In the genomic region with DNA sequence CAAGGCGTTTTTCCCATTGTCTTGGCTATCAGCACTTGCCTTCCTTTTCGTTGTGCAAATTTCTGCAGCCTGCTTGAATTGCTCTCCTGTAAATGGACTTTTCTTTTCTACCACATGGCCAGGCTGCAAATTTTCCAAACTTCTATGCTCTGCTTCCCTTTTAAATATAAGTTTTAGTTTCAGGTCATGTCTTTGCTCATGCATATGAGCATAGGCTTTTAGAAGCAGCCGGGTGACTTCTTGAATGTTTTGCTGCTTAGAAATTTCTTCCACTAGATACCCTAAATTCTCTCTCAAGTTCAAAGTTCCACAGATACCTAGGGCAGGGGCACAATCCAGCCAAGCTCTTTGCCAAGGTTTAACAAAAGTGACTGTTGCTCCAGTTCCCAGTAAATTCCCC, we compare ENCODE assay signal across 34 cellular contexts. TPM values are rescaled to one million over a fixed set of nuclear protein-coding genes. Genes with fewer than 3 reads are reported as not detected.
DNase-seq lines count a peak whose midpoint lies in the region; ATAC-seq, FAIRE-seq and TF ChIP-seq lines count a peak whose summit lies in the region.
"Had no signal": no experiment of that assay in that cellular context is flagged by ENCODE, and none has a peak within 500 bp of the region (broad histone marks: within the 10 kb centered on the region; RNA-seq: fewer than 3 reads in every experiment).

No MANE protein-coding gene starts in this region.

- no peak for ATAC-seq in HepG2
- no peak for ATAC-seq in right lobe of liver
- no peak for ATAC-seq in K562
- ATAC-seq: A549; CD8-positive, alpha-beta T cell had no signal

- BruUV-seq in HepG2 (replicated peaks; lab: Mats Ljungman, UMichigan): no TSS peak
- no TSS peak for BruUV-seq in K562 (replicated peaks; lab: Mats Ljungman, UMichigan)
- no TSS peak for BruUV-seq in endothelial cell of umbilical vein (replicated peaks; lab: Mats Ljungman, UMichigan)

- 97% methylated on average over 3 of the region's 3 CpGs for WGBS in HepG2 (ENCODE audit: low lambda C conversion rate)
- 73% methylated on average over 2 of the region's 3 CpGs for WGBS in right lobe of liver (ENCODE audit: insufficient coverage, low coverage, low lambda C conversion rate, missing lambda C conversion rate)
- WGBS in K562 (ENCODE audit: insufficient coverage, low coverage, missing lambda C conversion rate): 43% methylated on average over 3 of the region's 3 CpGs

- H3K4me1 ChIP-seq in HepG2 (ENCODE audit: insufficient read depth, low read length) (peaks cover 9% of the 10 kb centered on the region), right lobe of liver (no peaks in the 10 kb centered on the region), HEK293 (ENCODE audit: control insufficient read depth, insufficient read depth, low read length) (no peaks in the 10 kb centered on the region), K562 (replicated peaks in 1 of 2; ENCODE audit: control insufficient read depth in 2 of 2, insufficient read depth in 2 of 2, low read length in 2 of 2) (peaks cover 0 to 2% of the 10 kb centered on the region in 2 experiments; a peak in 1 of 5 replicates), endothelial cell of umbilical vein (ENCODE audit: control insufficient read depth, extremely low read depth, insufficient read depth, low read length) (peaks cover 7% of the 10 kb centered on the region), colonic mucosa (no peaks in the 10 kb centered on the region)
- H3K4me1 ChIP-seq: A549, BE2C, BLaER1, Caco-2 had no signal

- FAIRE-seq in HepG2 (lab: Jason Lieb, UNC) (no peak), K562 (lab: Jason Lieb, UNC) (no peak), endothelial cell of umbilical vein (lab: Jason Lieb, UNC) (peak; percentile 44)
- FAIRE-seq: A204.1, A549, D721Med had no signal

- H3K27ac ChIP-seq in HepG2 (ENCODE audit: extremely low read length, insufficient read depth, low read length): no peak overlapping the region
- no peak overlapping the region for H3K27ac ChIP-seq in right lobe of liver
- no peak overlapping the region for H3K27ac ChIP-seq in HEK293 (ENCODE audit: extremely low read depth, low read depth, low read length)
- H3K27ac ChIP-seq in K562 (ENCODE audit: extremely low read depth, low read depth, low read length): no peak overlapping the region
- no peak overlapping the region for H3K27ac ChIP-seq in endothelial cell of umbilical vein (ENCODE audit: insufficient read depth, low read depth, low read length)
- no peak overlapping the region for H3K27ac ChIP-seq in colonic mucosa
- H3K27ac ChIP-seq: 22Rv1; A549; BLaER1; BLaER1 treated with 17β-estradiol and CSF1 and Interleukin-3, amounts not matched to agents 10 nM and 100 nM; C4-2B had no signal

- no peak overlapping the region for H2AFZ ChIP-seq in HepG2 (ENCODE audit: low read length)
- no peak overlapping the region for H2AFZ ChIP-seq in K562 (ENCODE audit: low read depth, low read length)
- no peak overlapping the region for H2AFZ ChIP-seq in endothelial cell of umbilical vein (ENCODE audit: low read depth, low read length)

- H3K36me3 ChIP-seq in HepG2 (replicated peaks in 1 of 2; ENCODE audit: control insufficient read depth in 1 of 2, insufficient read depth in 2 of 2, low read length in 2 of 2) (no peaks in the 10 kb centered on the region), right lobe of liver (no peaks in the 10 kb centered on the region), HEK293 (ENCODE audit: control insufficient read depth in 2 of 2, insufficient read depth in 1 of 2, low read length in 2 of 2) (no peaks in the 10 kb centered on the region), K562 (ENCODE audit: control insufficient read depth, insufficient read depth, low read length) (no peaks in the 10 kb centered on the region), endothelial cell of umbilical vein (ENCODE audit: control insufficient read depth in 2 of 2, extremely low read depth in 1 of 2, insufficient read depth in 2 of 2, low read length in 2 of 2) (no peaks in the 10 kb centered on the region), colonic mucosa (no peaks in the 10 kb centered on the region)
- H3K36me3 ChIP-seq: BE2C had no signal

- H4K20me1 ChIP-seq in HepG2 (ENCODE audit: insufficient read depth, low read length): no peaks in the 10 kb centered on the region
- no peaks in the 10 kb centered on the region for H4K20me1 ChIP-seq in K562 (replicated peaks; ENCODE audit: control insufficient read depth, insufficient read depth, low read length)
- no peaks in the 10 kb centered on the region for H4K20me1 ChIP-seq in endothelial cell of umbilical vein (replicated peaks; ENCODE audit: control insufficient read depth, extremely low read depth, insufficient read depth, low read length)
- H4K20me1 ChIP-seq: BLaER1; BLaER1 treated with 17β-estradiol and CSF1 and Interleukin-3, amounts not matched to agents 10 nM and 100 nM had no signal

- no peaks in the 10 kb centered on the region for H3K79me2 ChIP-seq in HepG2 (ENCODE audit: insufficient read depth, low read length)
- no peaks in the 10 kb centered on the region for H3K79me2 ChIP-seq in K562 (ENCODE audit: control insufficient read depth, insufficient read depth, low read length)
- H3K79me2 ChIP-seq in endothelial cell of umbilical vein (ENCODE audit: control insufficient read depth, insufficient read depth, low read length): no peaks in the 10 kb centered on the region

- DNase-seq in HepG2 (ENCODE audit: low spot score) (no peak), right lobe of liver (no peak), K562 (ENCODE audit: extremely low read depth in 1 of 4, low spot score in 3 of 4) (no peak), endothelial cell of umbilical vein (ENCODE audit: low read depth, low spot score) (no peak), COR-L47 (lab: John Stamatoyannopoulos, UW) (no peak), NCI-H2171 (lab: John Stamatoyannopoulos, UW) (no peak), colonic mucosa (no peak)
- DNase-seq: 8988T; ACHN; AML-193; BE2C; C1 segment of cervical spinal cord; Caco-2; Calu3; CD4-positive, alpha-beta memory T cell; CD4-positive, alpha-beta T cell; CD4-positive, CD25-positive, alpha-beta regulatory T cell; CD8-positive, alpha-beta memory T cell; CD8-positive, alpha-beta T cell; DMS 273 treated with DMSO at 0.1 percent for 48 hours; DMS153; DMS53; DMS79; DMS79 treated with DMSO at 0.1 percent for 48 hours; DND-41; EL had no signal

- H3K9me3 ChIP-seq in HepG2 (ENCODE audit: low read length): peaks cover 9% of the 10 kb centered on the region; the same call in 1 of the 2 replicates
- H3K9me3 ChIP-seq in right lobe of liver: no peaks in the 10 kb centered on the region
- H3K9me3 ChIP-seq in HEK293 (ENCODE audit: control insufficient read depth, insufficient read depth, low read depth, low read length): no peaks in the 10 kb centered on the region
- H3K9me3 ChIP-seq in K562 (replicated peaks; ENCODE audit: control insufficient read depth, insufficient read depth, low read depth, low read length): 0 out of 2 replicates have a peak, but pooled peaks cover 2% of the 10 kb centered on the region
- H3K9me3 ChIP-seq in endothelial cell of umbilical vein (replicated peaks; ENCODE audit: control insufficient read depth, insufficient read depth, low read length): no peaks in the 10 kb centered on the region
- H3K9me3 ChIP-seq in colonic mucosa: peaks cover 5% of the 10 kb centered on the region
- H3K9me3 ChIP-seq: A549, BE2C, Caco-2 had no signal

- no peak overlapping the region for H3K4me2 ChIP-seq in HepG2 (ENCODE audit: low read depth, low read length)
- no peak overlapping the region for H3K4me2 ChIP-seq in K562 (ENCODE audit: insufficient read depth, low read length)
- no peak overlapping the region for H3K4me2 ChIP-seq in endothelial cell of umbilical vein (ENCODE audit: insufficient read depth, low read length)
- H3K4me2 ChIP-seq: A549; BLaER1; BLaER1 treated with 17β-estradiol and CSF1 and Interleukin-3, amounts not matched to agents 10 nM and 100 nM had no signal

- intact Hi-C loops in HepG2 (cut with micrococcal nuclease; ENCODE audit: unreplicated experiment) (loop anchor here (10.0 kb wide), 1 partner anchor 47 kb away; no protein-coding TSS in a partner anchor), right lobe of liver (cut with DNase I) (no loop called here), K562 (cut with micrococcal nuclease) (no loop called here), endothelial cell of umbilical vein (cut with micrococcal nuclease) (loop anchor here (10.0 kb wide), 1 partner anchor 377 kb away; no protein-coding TSS in a partner anchor), colonic mucosa (cut with DNase I) (no loop called here)

- TF ChIP-seq EP300 in HepG2 (IDR thresholded peaks at IDR 0.05; ENCODE audit: low read depth in 2 of 2, low read length in 2 of 2): no peak
- TF ChIP-seq EP300 in HepG2 (CRISPR knock-in tag; IDR thresholded peaks at IDR 0.05; ENCODE audit: borderline replicate concordance): no peak
- no peak for TF ChIP-seq EP300 in K562 (IDR thresholded peaks at IDR 0.05; ENCODE audit: low read length)

- CTCF ChIA-PET in HepG2 (lab: Yijun Ruan, JAX; ENCODE audit: low intra/inter-chr PET ratio, low total read pairs): no interaction called here
- CTCF ChIA-PET in HEK293 (lab: Yijun Ruan, JAX): interaction anchor here (6.2 kb wide), 1 partner anchor 151 kb away, joined by 157 read pairs; no protein-coding TSS in a partner anchor
- CTCF ChIA-PET in K562 (lab: Yijun Ruan, JAX; ENCODE audit: low intra/inter-chr PET ratio): no interaction called here
- CTCF ChIA-PET in endothelial cell of umbilical vein (lab: Charles Lee): interaction anchor here (3.8 kb wide), 1 partner anchor 151 kb away, joined by 25 read pairs; no protein-coding TSS in a partner anchor

- no peak overlapping the region for H3K9ac ChIP-seq in HepG2 (ENCODE audit: insufficient read depth, low read depth, low read length)
- no peak overlapping the region for H3K9ac ChIP-seq in K562 (ENCODE audit: insufficient read depth in 1 of 2, low read depth in 2 of 2, low read length in 2 of 2)
- H3K9ac ChIP-seq in endothelial cell of umbilical vein (replicated peaks; ENCODE audit: extremely low read depth, insufficient read depth, low read length): no peak overlapping the region
- H3K9ac ChIP-seq in colonic mucosa (ENCODE audit: low read depth in 2 of 2, low read length in 2 of 2): no peak overlapping the region
- H3K9ac ChIP-seq: BLaER1; BLaER1 treated with 17β-estradiol and CSF1 and Interleukin-3, amounts not matched to agents 10 nM and 100 nM had no signal

- no peak for TF ChIP-seq RAD21 in HepG2 (CRISPR knock-in tag; IDR thresholded peaks at IDR 0.05)
- no peak for TF ChIP-seq RAD21 in K562 (CRISPR knock-in tag; conservative IDR thresholded peaks at IDR 0.05 in 1 of 2, IDR thresholded peaks at IDR 0.05 in 1 of 2)

- H3K4me3 ChIP-seq in HepG2 (replicated peaks in 1 of 3; ENCODE audit: insufficient read depth in 1 of 3, low read depth in 2 of 3, low read length in 3 of 3) (no peak overlapping the region), right lobe of liver (no peak overlapping the region), HEK293 (ENCODE audit: low read depth, low read length) (no peak overlapping the region), K562 (no peak overlapping the region), endothelial cell of umbilical vein (replicated peaks in 1 of 3; ENCODE audit: insufficient read depth in 1 of 3, low read depth in 1 of 3, low read length in 3 of 3) (no peak overlapping the region), colonic mucosa (no peak overlapping the region)
- H3K4me3 ChIP-seq: A549; BLaER1; BLaER1 treated with 17β-estradiol and CSF1 and Interleukin-3, amounts not matched to agents 10 nM and 100 nM had no signal

- POLR2A ChIA-PET in HepG2 (lab: Yijun Ruan, JAX): no interaction called here
- POLR2A ChIA-PET in HEK293 (lab: Yijun Ruan, JAX): no interaction called here
- POLR2A ChIA-PET in K562 (lab: Yijun Ruan, JAX): no interaction called here
- POLR2A ChIA-PET in endothelial cell of umbilical vein (lab: Charles Lee): no interaction called here

- in situ Hi-C loops in HepG2 (cut with HindIII; ENCODE audit: extremely low pct_ligation_motif_present, low pct_unique_long_range_greater_than_20kb): no loop called here
- in situ Hi-C loops in K562 (cut with MboI): no loop called here

- no peak for TF ChIP-seq POLR2A in HepG2 (IDR thresholded peaks at IDR 0.05; ENCODE audit: insufficient read depth in 1 of 2, low read depth in 2 of 2, low read length in 2 of 2)
- no peak for TF ChIP-seq POLR2A in right lobe of liver (IDR thresholded peaks at IDR 0.05)
- no peak for TF ChIP-seq POLR2A in K562 (conservative IDR thresholded peaks at IDR 0.05)
- TF ChIP-seq POLR2A in endothelial cell of umbilical vein (IDR thresholded peaks at IDR 0.05; ENCODE audit: low read depth, low read length): no peak

- no peaks in the 10 kb centered on the region for H3K27me3 ChIP-seq in HepG2 (ENCODE audit: control insufficient read depth in 1 of 2, insufficient read depth in 2 of 2, low read length in 2 of 2)
- no peaks in the 10 kb centered on the region for H3K27me3 ChIP-seq in right lobe of liver
- H3K27me3 ChIP-seq in K562 (ENCODE audit: control insufficient read depth in 2 of 2, insufficient read depth in 2 of 2, low read length in 2 of 2): no peaks in the 10 kb centered on the region; a peak in 1 of 5 replicates
- no peaks in the 10 kb centered on the region for H3K27me3 ChIP-seq in endothelial cell of umbilical vein (ENCODE audit: control insufficient read depth in 2 of 2, insufficient read depth in 2 of 2, low read length in 2 of 2)
- H3K27me3 ChIP-seq in colonic mucosa: no peaks in the 10 kb centered on the region
- H3K27me3 ChIP-seq: BE2C; BLaER1; BLaER1 treated with 17β-estradiol and CSF1 and Interleukin-3, amounts not matched to agents 10 nM and 100 nM had no signal

- TF ChIP-seq CTCF in HepG2 (CRISPR knock-in tag; IDR thresholded peaks at IDR 0.05) (no peak), right lobe of liver (IDR thresholded peaks at IDR 0.05) (no peak), HEK293 (tag by site-specific recombination; IDR thresholded peaks at IDR 0.05) (no peak), K562 (IDR thresholded peaks at IDR 0.05 in 2 of 3, conservative IDR thresholded peaks at IDR 0.05 in 1 of 3; ENCODE audit: insufficient read depth in 2 of 3, low read depth in 1 of 3, low read length in 3 of 3) (no peak), endothelial cell of umbilical vein (IDR thresholded peaks at IDR 0.05; ENCODE audit: extremely low read depth in 1 of 2, insufficient read depth in 1 of 2, low read depth in 1 of 2, low read length in 2 of 2) (no peak), colonic mucosa (IDR thresholded peaks at IDR 0.05) (no peak)

- dilution Hi-C loops in endothelial cell of umbilical vein (cut with MboI; ENCODE audit: extremely low pct_ligation_motif_present, low sequenced_read_pairs): no loop called here

- H3K9me1 ChIP-seq in K562 (ENCODE audit: control insufficient read depth, insufficient read depth, low read length) (no peaks in the 10 kb centered on the region), endothelial cell of umbilical vein (replicated peaks; ENCODE audit: control insufficient read depth, extremely low read depth, insufficient read depth, low read length) (no peaks in the 10 kb centered on the region)

RNA-seq across cellular contexts. Expression of a gene that starts 22.4 kb away (rescaled TPM):
- total RNA-seq in HepG2 (2016; rRNA removed; fragmentation: Illumina TruSeq; extraction: Trizol): 5.2 and 6.1 TPM in 2 replicates
- total RNA-seq in HepG2 (2016; cell fraction: cytosol; rRNA removed; fragmentation: Illumina TruSeq; extraction: Trizol; ENCODE audit: low read depth): 2.1 and 2.6 TPM in 2 replicates
- total RNA-seq in HepG2 (2016; cell fraction: insoluble cytoplasmic fraction; rRNA removed; fragmentation: Illumina TruSeq; extraction: Trizol): 4.5 and 6.2 TPM in 2 replicates
- total RNA-seq in HepG2 (2016; cell fraction: membrane; rRNA removed; fragmentation: Illumina TruSeq; extraction: Trizol): 4.3 and 4.6 TPM in 2 replicates
- 14.0 and 15.5 TPM in 2 replicates for total RNA-seq in HepG2 (2016; cell fraction: nucleus; rRNA removed; fragmentation: Illumina TruSeq; extraction: Trizol)
- polyA plus RNA-seq in HepG2 (2011; rRNA removed): 6.9 and 8.6 TPM in 2 replicates
- polyA plus RNA-seq in HepG2 (2011; cell fraction: cytosol; rRNA removed): 2.7 and 3.2 TPM in 2 replicates
- 18.2 and 19.4 TPM in 2 replicates for polyA plus RNA-seq in HepG2 (2011; cell fraction: nucleus; rRNA removed)
- 3.9 and 4.0 TPM in 2 replicates for polyA plus RNA-seq in HepG2 (2012)
- 0.62 and 0.63 TPM in 2 replicates for polyA plus RNA-seq in HepG2 (2016; cell fraction: cytosol; fragmentation: Illumina TruSeq; extraction: Trizol; ENCODE audit: low read depth)
- polyA plus RNA-seq in HepG2 (2016; cell fraction: insoluble cytoplasmic fraction; fragmentation: Illumina TruSeq; extraction: Trizol; ENCODE audit: low read depth): 3.2 and 3.6 TPM in 2 replicates
- polyA plus RNA-seq in HepG2 (2016; cell fraction: membrane; fragmentation: Illumina TruSeq; extraction: Trizol; ENCODE audit: low read depth): 1.7 and 2.0 TPM in 2 replicates
- polyA plus RNA-seq in HepG2 (2016; cell fraction: nucleus; fragmentation: Illumina TruSeq; extraction: Trizol; ENCODE audit: insufficient read depth, low read depth): 16.3 and 16.6 TPM in 2 replicates
- 8.4 and 10.0 TPM in 2 replicates for polyA minus RNA-seq in HepG2 (2011; rRNA and poly(A)+ RNA removed; ENCODE audit: low replicate concordance)
- polyA minus RNA-seq in HepG2 (2011; cell fraction: cytosol; rRNA and poly(A)+ RNA removed): 3.9 and 4.9 TPM in 2 replicates
- polyA minus RNA-seq in HepG2 (2011; cell fraction: nucleus; rRNA and poly(A)+ RNA removed): 28.6 and 30.5 TPM in 2 replicates
- 1 to 10 TPM in 5 of 6 experiments, under 1 TPM in 1; 0.86 to 3.3 (median 1.8) TPM for total RNA-seq in right lobe of liver
- total RNA-seq in K562 (2011; cell fraction: chromatin; rRNA removed; ENCODE audit: low replicate concordance): 11.2 and 23.6 TPM in 2 replicates
- 5.5 and 8.2 TPM in 2 replicates for total RNA-seq in K562 (2011; cell fraction: nucleolus; rRNA removed)
- total RNA-seq in K562 (2011; cell fraction: nucleoplasm; rRNA removed): 13.6 and 23.1 TPM in 2 replicates
- 4.9 and 5.3 TPM in 2 replicates for total RNA-seq in K562 (2014; rRNA removed)
- total RNA-seq in K562 (2014; rRNA removed; fragmentation: Illumina TruSeq; extraction: Trizol): 8.1 and 8.2 TPM in 2 replicates
- total RNA-seq in K562 (2015; rRNA removed; fragmentation: Illumina TruSeq; extraction: Trizol): 6.7 and 6.9 TPM in 2 replicates
- total RNA-seq in K562 (2021): 5.5 and 5.7 TPM in 2 replicates
- polyA plus RNA-seq in K562 (2011; rRNA removed): 7.4 and 7.6 TPM in 2 replicates
- 2.2 and 3.1 TPM in 2 replicates for polyA plus RNA-seq in K562 (2011; cell fraction: cytosol; rRNA removed)
- 19.0 and 20.8 TPM in 2 replicates for polyA plus RNA-seq in K562 (2011; cell fraction: nucleus; rRNA removed)
- 2.5 and 7.3 TPM in 2 replicates for polyA plus RNA-seq in K562 (2012)
- polyA plus RNA-seq in K562 (2014; fragmentation: Illumina TruSeq; extraction: Trizol): 5.0 and 5.5 TPM in 2 replicates
- polyA plus RNA-seq in K562 (2014; fragmentation: Nextera tagmentation; extraction: Ambion mirVana): 1 to 10 TPM; 1.1 to 1.9 TPM
- polyA plus RNA-seq in K562 (2014; rRNA removed): 5.7 and 6.5 TPM in 2 replicates
- 12.1 and 12.3 TPM in 2 replicates for polyA minus RNA-seq in K562 (2011; rRNA and poly(A)+ RNA removed)
- 3.1 and 4.0 TPM in 2 replicates for polyA minus RNA-seq in K562 (2011; cell fraction: cytosol; rRNA and poly(A)+ RNA removed)
- polyA minus RNA-seq in K562 (2011; cell fraction: nucleus; rRNA and poly(A)+ RNA removed): 11.8 and 17.0 TPM in 2 replicates
- 9.1 TPM in 2 replicates for total RNA-seq in endothelial cell of umbilical vein
- 3.5 and 4.3 TPM in 2 replicates for polyA plus RNA-seq in endothelial cell of umbilical vein
- polyA plus RNA-seq in endothelial cell of umbilical vein (2011; cell fraction: cytosol; rRNA removed): 3.8 and 4.4 TPM in 2 replicates
- 22.3 and 26.3 TPM in 2 replicates for polyA plus RNA-seq in endothelial cell of umbilical vein (2011; cell fraction: nucleus; rRNA removed)
- 5.8 and 6.0 TPM in 2 replicates for polyA plus RNA-seq in endothelial cell of umbilical vein (2012)
- polyA minus RNA-seq in endothelial cell of umbilical vein: 12.5 and 13.3 TPM in 2 replicates
- 5.7 TPM for polyA minus RNA-seq in endothelial cell of umbilical vein (2011; cell fraction: cytosol; rRNA and poly(A)+ RNA removed)
- polyA minus RNA-seq in endothelial cell of umbilical vein (2011; cell fraction: nucleus; rRNA and poly(A)+ RNA removed): 17.6 and 24.0 TPM in 2 replicates
- 1 to 10 TPM; 5.4 TPM for total RNA-seq in colonic mucosa

Comparison
In these comparisons a context has a peak if more than half of its experiments do, and no peak if none do; other contexts are left out.
1. intact Hi-C loops: an anchor here in HepG2 (10.0 kb wide) and endothelial cell of umbilical vein (10.0 kb wide); none called in right lobe of liver, K562 and colonic mucosa.
2. CTCF ChIA-PET loops: an anchor here in HEK293 (6.2 kb wide) and endothelial cell of umbilical vein (3.8 kb wide); none called in HepG2 and K562.